ENCODE assay signal across 24 cellular contexts in genomic region chr4:174058846-174059245, GRCh38.
DNase-seq lines count a peak whose midpoint lies in the region; ATAC-seq, FAIRE-seq and TF ChIP-seq lines count a peak whose summit lies in the region.
"Had no signal": no experiment of that assay in that cellular context is flagged by ENCODE, and none has a peak within 500 bp of the region (broad histone marks: within the 10 kb centered on the region; RNA-seq: fewer than 3 reads in every experiment).

No MANE protein-coding gene starts in this region.

- no peak for FAIRE-seq in GM19239 (lab: Jason Lieb, UNC)
- FAIRE-seq: astrocyte, endothelial cell of umbilical vein, frontal cortex, small intestine had no signal

- intact Hi-C loops in aorta (cut with DNase I), result no loop called here

- ATAC-seq in GM18870 (IDR thresholded peaks at IDR 0.05; ENCODE audit: unreplicated experiment), result peak; percentile 37
- ATAC-seq in HG02981 (IDR thresholded peaks at IDR 0.05; ENCODE audit: unreplicated experiment), result peak; percentile 69
- no peak for ATAC-seq in aorta (ENCODE audit: low FRiP score)
- ATAC-seq: CD8-positive, alpha-beta T cell; upper lobe of right lung had no signal

- H3K4me3 ChIP-seq in NB4 (ENCODE audit: low read depth, low read length), result no peak overlapping the region
- no peak overlapping the region for H3K4me3 ChIP-seq in fibroblast of the aortic adventitia (ENCODE audit: low read depth, low read length)
- H3K4me3 ChIP-seq in aorta (ENCODE audit: low read length in 2 of 2), result no peak overlapping the region
- H3K4me3 ChIP-seq: colonic mucosa, prostate gland, upper lobe of right lung had no signal

- TF ChIP-seq POLR2A in NB4 (IDR thresholded peaks at IDR 0.05; ENCODE audit: extremely low read depth, insufficient read length), result no peak

- peak; percentile 7 for DNase-seq in NB4 (ENCODE audit: low read depth)
- peak; percentile 47 for DNase-seq in fibroblast of the aortic adventitia (ENCODE audit: low read depth)
- DNase-seq in NCI-H2227 (lab: John Stamatoyannopoulos, UW; ENCODE audit: unreplicated experiment), result no peak
- no peak for DNase-seq in GM19239 (ENCODE audit: insufficient read length, low spot score)
- no peak for DNase-seq in aorta
- DNase-seq in hippocampal formation (lab: John Stamatoyannopoulos, UW), result no peak
- DNase-seq: activated CD4-positive, alpha-beta T cell treated with anti-CD3 and anti-CD28 coated beads, Interleukin-2, amount 10 ng/mL, durations not matched to agents 7 days and 5 days; activated naive CD4-positive, alpha-beta T cell treated with anti-CD3 and anti-CD28 coated beads for 36 hours; CD8-positive, alpha-beta T cell; colonic mucosa; DMS79; Karpas-422; NCI-H446; NK-92 treated with Interleukin-12 subunit alpha and Interleukin-12 subunit beta, amount 100 ng/mL, for 24 hours; small intestine; stimulated activated CD4-positive, alpha-beta T cell treated with anti-CD3 and anti-CD28 coated beads, Interleukin-4, amount 100 ng/mL, for 1 hour; upper lobe of right lung had no signal

- H3K9me3 ChIP-seq in aorta (ENCODE audit: control insufficient read depth, low read length), result no peaks in the 10 kb centered on the region
- H3K9me3 ChIP-seq: colonic mucosa, prostate gland, upper lobe of right lung had no signal

- H3K27me3 ChIP-seq in aorta (ENCODE audit: control insufficient read depth in 1 of 2, insufficient read depth in 2 of 2, low read length in 1 of 2), result no peaks in the 10 kb centered on the region
- H3K27me3 ChIP-seq: colonic mucosa, upper lobe of right lung had no signal

- no peak overlapping the region for H3K27ac ChIP-seq in aorta (ENCODE audit: low read depth in 1 of 2, low read length in 2 of 2)
- H3K27ac ChIP-seq: colonic mucosa, prostate gland, RWPE1, upper lobe of right lung had no signal

- H3K4me1 ChIP-seq in aorta (ENCODE audit: control insufficient read depth in 1 of 2, insufficient read depth in 2 of 2, low read length in 2 of 2), result no peaks in the 10 kb centered on the region
- H3K4me1 ChIP-seq: colonic mucosa, prostate gland, upper lobe of right lung had no signal

- TF ChIP-seq CTCF in NB4 (IDR thresholded peaks at IDR 0.05; ENCODE audit: low read depth, low read length), result no peak
- TF ChIP-seq CTCF in fibroblast of the aortic adventitia (IDR thresholded peaks at IDR 0.05; ENCODE audit: insufficient read depth, low read length), result no peak

- H3K36me3 ChIP-seq in aorta (ENCODE audit: control insufficient read depth in 1 of 2, insufficient read depth in 2 of 2, low read length in 1 of 2), result no peaks in the 10 kb centered on the region
- H3K36me3 ChIP-seq: colonic mucosa, prostate gland, upper lobe of right lung had no signal

Comparison
In these comparisons a context has a peak if more than half of its experiments do, and no peak if none do; other contexts are left out.
1. DNase-seq: peak in NB4 (single experiment) and fibroblast of the aortic adventitia (single experiment); none in NCI-H2227 (single experiment), GM19239 (single experiment), aorta (0 of 2) and hippocampal formation (0 of 2).